8 cellular contexts compared by ENCODE assay signal in genomic region chr4:122921971-122922876, GRCh38. TPM values are rescaled to one million over a fixed set of nuclear protein-coding genes. Genes with fewer than 3 reads are reported as not detected.
DNase-seq lines count a peak whose midpoint lies in the region; ATAC-seq and TF ChIP-seq lines count a peak whose summit lies in the region.

A gene with protein sequence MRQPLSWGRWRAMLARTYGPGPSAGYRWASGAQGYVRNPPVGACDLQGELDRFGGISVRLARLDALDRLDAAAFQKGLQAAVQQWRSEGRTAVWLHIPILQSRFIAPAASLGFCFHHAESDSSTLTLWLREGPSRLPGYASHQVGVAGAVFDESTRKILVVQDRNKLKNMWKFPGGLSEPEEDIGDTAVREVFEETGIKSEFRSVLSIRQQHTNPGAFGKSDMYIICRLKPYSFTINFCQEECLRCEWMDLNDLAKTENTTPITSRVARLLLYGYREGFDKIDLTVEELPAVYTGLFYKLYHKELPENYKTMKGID (minus strand): TSS chr4:122922597. CDS start chr4:122922572, 25 bp downstream.

- H3K4me1 Mint-ChIP-seq in chondrocyte (ENCODE audit: low read depth): peaks cover 12% of the 10 kb centered on the region

- ATAC-seq in GM18511 (IDR thresholded peaks at IDR 0.05; ENCODE audit: unreplicated experiment) (peak; percentile 75), HG02943 (IDR thresholded peaks at IDR 0.05; ENCODE audit: low read depth, unreplicated experiment) (peak; percentile 83)
- ATAC-seq in activated CD4-positive, CD25-positive, alpha-beta regulatory T cell treated with anti-CD3 and anti-CD28 coated beads, Interleukin-2, amount 50 U/mL, for 24 hours: peak; percentile 37 to 49

- H3K4me3 Mint-ChIP-seq in chondrocyte (ENCODE audit: unreplicated experiment): no peak within 1 kb of the TSS

- DNase-seq in ACHN (peak; percentile 74), NCI-H2029 treated with DMSO at 0.1 percent for 48 hours (lab: John Stamatoyannopoulos, UW) (peak; percentile 27), chondrocyte (ENCODE audit: low spot score) (no peak), kidney tubule cell (ENCODE audit: low spot score) (peak; percentile 71)
- peak; percentile 38 for DNase-seq in stimulated activated CD4-positive, alpha-beta T cell treated with anti-CD3 and anti-CD28 coated beads, Interleukin-1b, Interleukin-23, amount 100 ng/mL, for 48 hours

- TF ChIP-seq CTCF in chondrocyte (IDR thresholded peaks at IDR 0.05): peak; percentile 24

- H3K9me3 Mint-ChIP-seq in chondrocyte (ENCODE audit: low read depth): no peaks in the 10 kb centered on the region

- H3K27me3 Mint-ChIP-seq in chondrocyte (ENCODE audit: low read depth): no peaks in the 10 kb centered on the region

- no peaks in the 10 kb centered on the region for H3K36me3 Mint-ChIP-seq in chondrocyte (ENCODE audit: low read depth)

- H3K27ac Mint-ChIP-seq in chondrocyte (ENCODE audit: unreplicated experiment): peak within 1 kb of the TSS; percentile 91

- in situ Hi-C loops in ACHN (cut with HindIII; ENCODE audit: low pct_ligation_motif_present, low pct_unique_long_range_greater_than_20kb, low sequenced_read_pairs): loop anchor here (25.0 kb wide), 2 partner anchors 185 to 310 kb away; partner anchors contain the start of genes BBS12 and IL21

RNA-seq across cellular contexts. Expression of the gene that starts here (rescaled TPM):
- 4.2 to 5.7 TPM (median 4.6 TPM) in 3 replicates for total RNA-seq in chondrocyte
